In the genomic region with DNA sequence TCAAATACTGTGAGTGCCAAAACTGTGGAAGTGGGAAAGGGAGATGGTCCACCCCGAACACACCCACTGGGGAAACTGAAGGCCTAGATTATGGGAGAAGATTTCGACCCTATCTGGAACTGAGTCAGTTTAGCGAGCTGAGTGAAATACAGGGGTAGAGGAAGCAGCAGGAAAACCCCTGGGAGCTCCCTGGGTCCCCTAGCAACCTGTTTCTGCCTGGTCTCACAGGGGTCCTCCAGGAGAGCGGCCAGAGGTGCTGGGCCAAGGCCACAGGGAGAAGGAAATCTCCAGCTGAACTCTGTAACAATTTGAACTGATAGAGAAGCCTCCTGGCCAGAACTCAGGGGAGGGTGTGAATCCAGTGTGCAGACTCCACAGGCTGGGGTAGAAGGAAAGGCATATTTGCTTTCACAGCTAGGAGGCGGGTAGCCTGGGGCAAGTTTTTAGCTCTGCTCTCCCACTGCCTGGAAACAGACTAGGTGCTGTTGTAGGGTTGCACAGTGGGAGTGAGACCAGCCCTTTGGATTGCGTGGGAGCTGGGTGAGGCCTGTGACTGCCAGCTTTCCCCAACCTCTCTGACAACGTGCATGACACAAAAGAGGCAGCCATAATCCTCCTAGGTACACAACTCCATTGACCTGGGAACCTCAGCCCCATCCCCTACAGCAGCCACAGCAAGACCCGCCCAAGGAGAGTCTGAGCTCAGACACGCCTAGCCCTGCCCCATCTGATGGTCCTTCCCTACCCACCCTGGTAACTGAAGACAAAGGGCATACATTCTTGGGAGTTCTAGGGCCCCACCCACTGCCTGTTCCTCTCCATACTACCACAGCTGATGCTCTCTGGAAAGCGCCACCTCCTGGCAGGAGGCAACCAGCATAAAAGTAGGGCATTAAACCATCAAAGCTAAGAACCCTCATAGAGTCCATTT, we compare ENCODE assay signal across 1 cellular context.
TF ChIP-seq lines count a peak whose summit lies in the region.

No MANE protein-coding gene starts in this region.

TF ChIP-seq in HEK293, 187 proteins besides CTCF, POLR2A, EP300 and RAD21 (continued from another document):
- TF ChIP-seq, protein P1, sequence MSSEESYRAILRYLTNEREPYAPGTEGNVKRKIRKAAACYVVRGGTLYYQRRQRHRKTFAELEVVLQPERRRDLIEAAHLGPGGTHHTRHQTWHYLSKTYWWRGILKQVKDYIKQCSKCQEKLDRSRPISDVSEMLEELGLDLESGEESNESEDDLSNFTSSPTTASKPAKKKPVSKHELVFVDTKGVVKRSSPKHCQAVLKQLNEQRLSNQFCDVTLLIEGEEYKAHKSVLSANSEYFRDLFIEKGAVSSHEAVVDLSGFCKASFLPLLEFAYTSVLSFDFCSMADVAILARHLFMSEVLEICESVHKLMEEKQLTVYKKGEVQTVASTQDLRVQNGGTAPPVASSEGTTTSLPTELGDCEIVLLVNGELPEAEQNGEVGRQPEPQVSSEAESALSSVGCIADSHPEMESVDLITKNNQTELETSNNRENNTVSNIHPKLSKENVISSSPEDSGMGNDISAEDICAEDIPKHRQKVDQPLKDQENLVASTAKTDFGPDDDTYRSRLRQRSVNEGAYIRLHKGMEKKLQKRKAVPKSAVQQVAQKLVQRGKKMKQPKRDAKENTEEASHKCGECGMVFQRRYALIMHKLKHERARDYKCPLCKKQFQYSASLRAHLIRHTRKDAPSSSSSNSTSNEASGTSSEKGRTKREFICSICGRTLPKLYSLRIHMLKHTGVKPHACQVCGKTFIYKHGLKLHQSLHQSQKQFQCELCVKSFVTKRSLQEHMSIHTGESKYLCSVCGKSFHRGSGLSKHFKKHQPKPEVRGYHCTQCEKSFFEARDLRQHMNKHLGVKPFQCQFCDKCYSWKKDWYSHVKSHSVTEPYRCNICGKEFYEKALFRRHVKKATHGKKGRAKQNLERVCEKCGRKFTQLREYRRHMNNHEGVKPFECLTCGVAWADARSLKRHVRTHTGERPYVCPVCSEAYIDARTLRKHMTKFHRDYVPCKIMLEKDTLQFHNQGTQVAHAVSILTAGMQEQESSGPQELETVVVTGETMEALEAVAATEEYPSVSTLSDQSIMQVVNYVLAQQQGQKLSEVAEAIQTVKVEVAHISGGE (tag by site-specific recombination; conservative IDR thresholded peaks at IDR 0.05; ENCODE audit: low read depth), result no peak
- TF ChIP-seq ZNF530 (tag by site-specific recombination; IDR thresholded peaks at IDR 0.05; ENCODE audit: low read depth), result no peak
- TF ChIP-seq EGR2 (tag by site-specific recombination; IDR thresholded peaks at IDR 0.05; ENCODE audit: low read depth), result peak; percentile 77
- TF ChIP-seq SETDB1 (IDR thresholded peaks at IDR 0.05; ENCODE audit: insufficient read length, low read length), result no peak
- no peak for TF ChIP-seq ZBTB1 (tag by site-specific recombination; IDR thresholded peaks at IDR 0.05)
- TF ChIP-seq ZNF157 (tag by site-specific recombination; IDR thresholded peaks at IDR 0.05), result no peak
- TF ChIP-seq ZIC2 (tag by site-specific recombination; IDR thresholded peaks at IDR 0.05), result peak; percentile 91
- no peak for TF ChIP-seq ZNF692 (tag by site-specific recombination; IDR thresholded peaks at IDR 0.05)
- TF ChIP-seq KLF1 (tag by site-specific recombination; IDR thresholded peaks at IDR 0.05), result peak; percentile 75
- TF ChIP-seq, protein P2, sequence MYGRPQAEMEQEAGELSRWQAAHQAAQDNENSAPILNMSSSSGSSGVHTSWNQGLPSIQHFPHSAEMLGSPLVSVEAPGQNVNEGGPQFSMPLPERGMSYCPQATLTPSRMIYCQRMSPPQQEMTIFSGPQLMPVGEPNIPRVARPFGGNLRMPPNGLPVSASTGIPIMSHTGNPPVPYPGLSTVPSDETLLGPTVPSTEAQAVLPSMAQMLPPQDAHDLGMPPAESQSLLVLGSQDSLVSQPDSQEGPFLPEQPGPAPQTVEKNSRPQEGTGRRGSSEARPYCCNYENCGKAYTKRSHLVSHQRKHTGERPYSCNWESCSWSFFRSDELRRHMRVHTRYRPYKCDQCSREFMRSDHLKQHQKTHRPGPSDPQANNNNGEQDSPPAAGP (tag by site-specific recombination; IDR thresholded peaks at IDR 0.05), result 0 out of 2 replicates have a peak, but pooled peaks have one; percentile 21
- no peak for TF ChIP-seq ZNF132 (tag by site-specific recombination; IDR thresholded peaks at IDR 0.05; ENCODE audit: borderline replicate concordance)
- no peak for TF ChIP-seq ZEB2 (tag by site-specific recombination; IDR thresholded peaks at IDR 0.05)
- no peak for TF ChIP-seq ZNF24 (tag by site-specific recombination; IDR thresholded peaks at IDR 0.05)
TF ChIP-seq in HEK293: peak in this region for 6.
